ENCODE assay signal across 12 cellular contexts in genomic region chr20:1838479-1839279, GRCh38. TPM values are rescaled to one million over a fixed set of nuclear protein-coding genes. Genes with fewer than 3 reads are reported as not detected.
DNase-seq lines count a peak whose midpoint lies in the region; ATAC-seq and TF ChIP-seq lines count a peak whose summit lies in the region.
"Had no signal": no experiment of that assay in that cellular context is flagged by ENCODE, and none has a peak within 500 bp of the region (broad histone marks: within the 10 kb centered on the region; RNA-seq: fewer than 3 reads in every experiment).

No MANE protein-coding gene starts in this region.

- no peaks in the 10 kb centered on the region for H3K27me3 ChIP-seq in HL-60 (ENCODE audit: insufficient read depth, poor library complexity, severe bottlenecking)

- no peak overlapping the region for H3K4me3 Mint-ChIP-seq in glutamatergic neuron (ENCODE audit: unreplicated experiment)
- no peak overlapping the region for H3K4me3 Mint-ChIP-seq in activated CD4-positive, alpha-beta T cell treated with anti-CD3 and anti-CD28 coated beads, Interleukin-2, amount 10 ng/mL, durations not matched to agents 7 days and 5 days

- no peaks in the 10 kb centered on the region for H3K4me1 ChIP-seq in OCI-LY7 (ENCODE audit: insufficient read depth, low read length, poor library complexity, severe bottlenecking)

- H3K9me3 Mint-ChIP-seq in glutamatergic neuron (ENCODE audit: unreplicated experiment), result peaks cover 2% of the 10 kb centered on the region
- no peaks in the 10 kb centered on the region for H3K9me3 Mint-ChIP-seq in activated CD4-positive, alpha-beta T cell treated with anti-CD3 and anti-CD28 coated beads, Interleukin-2, amount 10 ng/mL, durations not matched to agents 7 days and 5 days

- POLR2A ChIA-PET in OCI-LY7 (lab: Charles Lee), result no interaction called here
- POLR2A ChIA-PET in activated CD4-positive, alpha-beta T cell treated with anti-CD3 and anti-CD28 coated beads, Interleukin-2, amount 10 ng/mL, durations not matched to agents 7 days and 5 days (lab: Charles Lee), result no interaction called here

- H3K27ac ChIP-seq in HL-60 (replicated peaks) (peak overlapping the region; percentile 67), OCI-LY7 (ENCODE audit: low read depth, low read length, poor library complexity, severe bottlenecking) (no peak overlapping the region)
- H3K27ac ChIP-seq: BLaER1 had no signal

- H3K4me2 ChIP-seq in OCI-LY7 (ENCODE audit: low read length), result no peak overlapping the region
- H3K4me2 ChIP-seq: BLaER1 had no signal

- H3K79me2 ChIP-seq in OCI-LY7 (ENCODE audit: insufficient read depth, low read depth, low read length), result no peaks in the 10 kb centered on the region

- peaks cover 9% of the 10 kb centered on the region for H3K27me3 Mint-ChIP-seq in glutamatergic neuron (ENCODE audit: unreplicated experiment)
- H3K27me3 Mint-ChIP-seq in activated CD4-positive, alpha-beta T cell treated with anti-CD3 and anti-CD28 coated beads, Interleukin-2, amount 10 ng/mL, durations not matched to agents 7 days and 5 days, result no peaks in the 10 kb centered on the region

- TF ChIP-seq CTCF in HL-60 (IDR thresholded peaks at IDR 0.05; ENCODE audit: insufficient read depth, low read length), result no peak
- TF ChIP-seq CTCF in glutamatergic neuron (IDR thresholded peaks at IDR 0.05; ENCODE audit: partially characterized antibody, unreplicated experiment), result no peak
- no peak for TF ChIP-seq CTCF in OCI-LY7 (conservative IDR thresholded peaks at IDR 0.05; ENCODE audit: low read length)

- no TSS peak for BruUV-seq in OCI-LY7 (replicated peaks; lab: Mats Ljungman, UMichigan)

- DNase-seq in HL-60 (ENCODE audit: low read depth in 1 of 2, low spot score in 1 of 2) (no peak), NCI-H748 treated with DMSO at 0.1 percent for 48 hours (lab: John Stamatoyannopoulos, UW) (peak; percentile 18), glutamatergic neuron (peak; percentile 24), retina (peak; percentile 79), OCI-LY7 (ENCODE audit: low spot score) (no peak)
- no peak for DNase-seq in activated CD4-positive, alpha-beta T cell treated with anti-CD3 and anti-CD28 coated beads, Interleukin-2, amount 10 ng/mL, durations not matched to agents 7 days and 5 days
- DNase-seq: activated CD4-positive, alpha-beta T cell treated with anti-CD3 and anti-CD28 coated beads, Interleukin-2, amount 50 U/mL, for 4 hours; mesenchymal stem cell; NCI-H2107 had no signal

- H3K4me3 ChIP-seq in HL-60 (replicated peaks; ENCODE audit: insufficient read depth, low read length), result no peak overlapping the region
- H3K4me3 ChIP-seq in OCI-LY7 (ENCODE audit: low read depth, low read length, poor library complexity, severe bottlenecking), result no peak overlapping the region
- H3K4me3 ChIP-seq: BLaER1 had no signal

- H3K36me3 Mint-ChIP-seq in glutamatergic neuron (ENCODE audit: unreplicated experiment), result no peaks in the 10 kb centered on the region
- H3K36me3 Mint-ChIP-seq in activated CD4-positive, alpha-beta T cell treated with anti-CD3 and anti-CD28 coated beads, Interleukin-2, amount 10 ng/mL, durations not matched to agents 7 days and 5 days (ENCODE audit: low read depth), result no peaks in the 10 kb centered on the region

- H2AFZ ChIP-seq in OCI-LY7 (ENCODE audit: low read length), result no peak overlapping the region

- H3K36me3 ChIP-seq in OCI-LY7 (ENCODE audit: insufficient read depth, low read length), result no peaks in the 10 kb centered on the region
- H3K36me3 ChIP-seq: BLaER1 had no signal

- H3K27ac Mint-ChIP-seq in glutamatergic neuron (ENCODE audit: unreplicated experiment), result no peak overlapping the region
- H3K27ac Mint-ChIP-seq in activated CD4-positive, alpha-beta T cell treated with anti-CD3 and anti-CD28 coated beads, Interleukin-2, amount 10 ng/mL, durations not matched to agents 7 days and 5 days, result no peak overlapping the region

- ATAC-seq in GM18867 (IDR thresholded peaks at IDR 0.05; ENCODE audit: unreplicated experiment) (no peak), GM21360 (IDR thresholded peaks at IDR 0.05; ENCODE audit: unreplicated experiment) (no peak)

- H3K9me3 ChIP-seq in OCI-LY7 (ENCODE audit: low read length), result no peaks in the 10 kb centered on the region
- H3K9me3 ChIP-seq: BLaER1 had no signal

- CTCF ChIA-PET in OCI-LY7 (lab: Charles Lee; ENCODE audit: unreplicated experiment), result no interaction called here
- CTCF ChIA-PET in activated CD4-positive, alpha-beta T cell treated with anti-CD3 and anti-CD28 coated beads, Interleukin-2, amount 10 ng/mL, durations not matched to agents 7 days and 5 days (lab: Charles Lee), result interaction anchor here (1.2 kb wide), 2 partner anchors 8 to 10 kb away, joined by 3 read pairs; no protein-coding TSS in a partner anchor

- no peaks in the 10 kb centered on the region for H4K20me1 ChIP-seq in OCI-LY7 (ENCODE audit: insufficient read depth, low read length)
- H4K20me1 ChIP-seq: BLaER1 had no signal

- intact Hi-C loops in OCI-LY7 (cut with micrococcal nuclease; ENCODE audit: unreplicated experiment), result no loop called here

- H3K9me2 ChIP-seq in OCI-LY7 (ENCODE audit: insufficient read depth, low read length), result no peaks in the 10 kb centered on the region

- peaks cover 5% of the 10 kb centered on the region for H3K4me1 Mint-ChIP-seq in glutamatergic neuron (ENCODE audit: low read depth, unreplicated experiment)
- H3K4me1 Mint-ChIP-seq in activated CD4-positive, alpha-beta T cell treated with anti-CD3 and anti-CD28 coated beads, Interleukin-2, amount 10 ng/mL, durations not matched to agents 7 days and 5 days, result no peaks in the 10 kb centered on the region

RNA-seq across cellular contexts. Expression of gene SIRPA, which starts 56.5 kb away (rescaled TPM):
- total RNA-seq in glutamatergic neuron (ENCODE audit: unreplicated experiment), result 0.34 TPM
- not detected in 2 replicates for total RNA-seq in OCI-LY7 (2014; rRNA removed; shearing (Covaris generic))
- total RNA-seq in OCI-LY7 (2022), result not detected in 2 replicates
- total RNA-seq in activated CD4-positive, alpha-beta T cell treated with anti-CD3 and anti-CD28 coated beads, Interleukin-2, amount 10 ng/mL, durations not matched to agents 7 days and 5 days, result not detected

Comparison
In these comparisons a context has a peak if more than half of its experiments do, and no peak if none do; other contexts are left out.
1. DNase-seq: peak in NCI-H748 treated with DMSO at 0.1 percent for 48 hours (single experiment), glutamatergic neuron (single experiment) and retina (single experiment); none in HL-60 (0 of 2), OCI-LY7 (single experiment) and activated CD4-positive, alpha-beta T cell treated with anti-CD3 and anti-CD28 coated beads, Interleukin-2, amount 10 ng/mL, durations not matched to agents 7 days and 5 days (single experiment).